Comparison of ENCODE assay signal across 1 cellular context in genomic region chr12:97557116-97557515, GRCh38.
TF ChIP-seq lines count a peak whose summit lies in the region.

No MANE protein-coding gene starts in this region.

TF ChIP-seq in WTC11, 78 proteins besides CTCF, POLR2A, EP300 and RAD21 (continued from another document):
- TF ChIP-seq OVOL2 (CRISPR knock-in tag; IDR thresholded peaks at IDR 0.05; ENCODE audit: borderline replicate concordance) (no peak), ZNF396 (CRISPR knock-in tag; IDR thresholded peaks at IDR 0.05; ENCODE audit: borderline replicate concordance) (no peak)
TF ChIP-seq in WTC11: peak in this region for 0.
